Comparison of ENCODE assay signal across 1 cellular context in genomic region chr20:35766843-35767242, GRCh38.
TF ChIP-seq lines count a peak whose summit lies in the region.

No MANE protein-coding gene starts in this region.

TF ChIP-seq in HepG2, 621 proteins besides CTCF, POLR2A, EP300 and RAD21:
- peak; percentile 5; the same call in 1 of the 2 replicates for TF ChIP-seq ZNF460 (CRISPR knock-in tag; IDR thresholded peaks at IDR 0.05; ENCODE audit: borderline replicate concordance)
- TF ChIP-seq ZNF770 (CRISPR knock-in tag; IDR thresholded peaks at IDR 0.05) = peak; percentile 38; the same call in 1 of the 2 replicates
- no peak for TF ChIP-seq ZNF780A (CRISPR knock-in tag; IDR thresholded peaks at IDR 0.05)
- no peak for TF ChIP-seq TRAFD1 (CRISPR knock-in tag; IDR thresholded peaks at IDR 0.05; ENCODE audit: borderline replicate concordance)
- no peak for TF ChIP-seq ZNF33B (CRISPR knock-in tag; IDR thresholded peaks at IDR 0.05)
- TF ChIP-seq ZNF121 (CRISPR knock-in tag; IDR thresholded peaks at IDR 0.05) = peak; percentile 97
- no peak for TF ChIP-seq AGO2 (optimal IDR thresholded peaks at IDR 0.05; ENCODE audit: low read depth, low read length)
- TF ChIP-seq TIGD3 (CRISPR knock-in tag; IDR thresholded peaks at IDR 0.05; ENCODE audit: borderline replicate concordance) = no peak
- no peak for TF ChIP-seq ZNF75D (CRISPR knock-in tag; IDR thresholded peaks at IDR 0.05; ENCODE audit: borderline replicate concordance)
- TF ChIP-seq JUNB (CRISPR knock-in tag; IDR thresholded peaks at IDR 0.05; ENCODE audit: borderline replicate concordance) = no peak
- TF ChIP-seq RFXAP (CRISPR knock-in tag; IDR thresholded peaks at IDR 0.05; ENCODE audit: borderline replicate concordance) = no peak
- no peak for TF ChIP-seq HMGXB4 (CRISPR knock-in tag; IDR thresholded peaks at IDR 0.05; ENCODE audit: borderline replicate concordance in 1 of 2, low read depth in 1 of 2)
- TF ChIP-seq ZNF317 (CRISPR knock-in tag; IDR thresholded peaks at IDR 0.05) = no peak
- TF ChIP-seq ZBTB33 (CRISPR knock-in tag; IDR thresholded peaks at IDR 0.05) = 0 out of 2 replicates have a peak, but pooled peaks have one; percentile 21
- TF ChIP-seq IRF2 (CRISPR knock-in tag; IDR thresholded peaks at IDR 0.05) = no peak
- no peak for TF ChIP-seq HNRNPH1 (optimal IDR thresholded peaks at IDR 0.05; ENCODE audit: low read depth, low read length)
- TF ChIP-seq TBX2 (CRISPR knock-in tag; IDR thresholded peaks at IDR 0.05; ENCODE audit: borderline replicate concordance) = no peak
- TF ChIP-seq SP1 (IDR thresholded peaks at IDR 0.05) = no peak
- no peak for TF ChIP-seq SP1 (CRISPR knock-in tag; IDR thresholded peaks at IDR 0.05)
- no peak for TF ChIP-seq PRPF4 (IDR thresholded peaks at IDR 0.05; ENCODE audit: low read depth, low read length, poor library complexity, severe bottlenecking)
- no peak for TF ChIP-seq TSC22D2 (CRISPR knock-in tag; IDR thresholded peaks at IDR 0.05; ENCODE audit: borderline replicate concordance)
- peak; percentile 74 for TF ChIP-seq ZNF263 (CRISPR knock-in tag; IDR thresholded peaks at IDR 0.05)
- peak; percentile 4; the same call in 1 of the 2 replicates for TF ChIP-seq ZMYM2 (CRISPR knock-in tag; IDR thresholded peaks at IDR 0.05)
- TF ChIP-seq ZNF318 (CRISPR knock-in tag; IDR thresholded peaks at IDR 0.05) = no peak
- no peak for TF ChIP-seq HHEX (CRISPR knock-in tag; IDR thresholded peaks at IDR 0.05)
- TF ChIP-seq ZNF740 (CRISPR knock-in tag; IDR thresholded peaks at IDR 0.05) = no peak
- no peak for TF ChIP-seq SIN3A (IDR thresholded peaks at IDR 0.05; ENCODE audit: borderline replicate concordance, low read depth, low read length)
- no peak for TF ChIP-seq ZNF687 (CRISPR knock-in tag; IDR thresholded peaks at IDR 0.05)
- 0 out of 2 replicates have a peak, but pooled peaks have one; percentile 7 for TF ChIP-seq NCOA1 (CRISPR knock-in tag; IDR thresholded peaks at IDR 0.05)
- TF ChIP-seq ZNF333 (CRISPR knock-in tag; IDR thresholded peaks at IDR 0.05; ENCODE audit: borderline replicate concordance) = no peak
- no peak for TF ChIP-seq KMT2B (CRISPR knock-in tag; IDR thresholded peaks at IDR 0.05)
